In genomic region chr10:98414932-98415709, GRCh38 we compare ENCODE assay signal across 8 cellular contexts. TPM values are rescaled to one million over a fixed set of nuclear protein-coding genes. Genes with fewer than 3 reads are reported as not detected.
DNase-seq lines count a peak whose midpoint lies in the region; ATAC-seq lines count a peak whose summit lies in the region.

PYROXD2 (minus strand) TSS chr10:98415182; CDS start chr10:98415135, 47 bp downstream.

- H3K36me3 Mint-ChIP-seq in activated T-cell treated with anti-CD3 and anti-CD28 coated beads, Interleukin-2, amount 50 U/mL, for 24 hours (ENCODE audit: low read depth), result peaks cover 43% of the 10 kb centered on the region

- peak; percentile 58 for ATAC-seq in HG02610 (IDR thresholded peaks at IDR 0.05; ENCODE audit: unreplicated experiment)
- ATAC-seq in stimulated activated naive CD8-positive, alpha-beta T cell treated with anti-CD3 and anti-CD28 coated beads, Interleukin-15, amount 100 ng/mL, for 72 hours, result peak; percentile 89

- H3K9me3 Mint-ChIP-seq in activated T-cell treated with anti-CD3 and anti-CD28 coated beads, Interleukin-2, amount 50 U/mL, for 24 hours, result no peaks in the 10 kb centered on the region
- H3K9me3 Mint-ChIP-seq in stimulated activated naive CD8-positive, alpha-beta T cell treated with anti-CD3 and anti-CD28 coated beads, Interleukin-15, amount 100 ng/mL, for 72 hours, result no peaks in the 10 kb centered on the region

- H3K4me3 ChIP-seq in esophagus (ENCODE audit: low read depth in 1 of 2, low read length in 2 of 2), result peak within 1 kb of the TSS; percentile 41 to 55
- peak within 1 kb of the TSS; percentile 55 for H3K4me3 ChIP-seq in mesodermal cell (ENCODE audit: extremely low read depth, insufficient read depth, low read length, poor library complexity, severe bottlenecking)

- peak within 1 kb of the TSS; percentile 94 for H3K27ac Mint-ChIP-seq in activated T-cell treated with anti-CD3 and anti-CD28 coated beads, Interleukin-2, amount 50 U/mL, for 24 hours
- peak within 1 kb of the TSS; percentile 91 to 98 for H3K27ac Mint-ChIP-seq in stimulated activated naive CD8-positive, alpha-beta T cell treated with anti-CD3 and anti-CD28 coated beads, Interleukin-15, amount 100 ng/mL, for 72 hours

- peaks cover 7 to 15% of the 10 kb centered on the region in 2 donors for H3K4me1 ChIP-seq in esophagus (ENCODE audit: control insufficient read depth in 2 of 2, insufficient read depth in 2 of 2, low read length in 1 of 2)
- H3K4me1 ChIP-seq in mesodermal cell (ENCODE audit: control insufficient read depth, insufficient read depth, low read length, poor library complexity, severe bottlenecking), result peaks cover 15% of the 10 kb centered on the region

- no peaks in the 10 kb centered on the region for H3K27me3 Mint-ChIP-seq in activated T-cell treated with anti-CD3 and anti-CD28 coated beads, Interleukin-2, amount 50 U/mL, for 24 hours
- no peaks in the 10 kb centered on the region for H3K27me3 Mint-ChIP-seq in stimulated activated naive CD8-positive, alpha-beta T cell treated with anti-CD3 and anti-CD28 coated beads, Interleukin-15, amount 100 ng/mL, for 72 hours

- H3K9me3 ChIP-seq in esophagus (ENCODE audit: control insufficient read depth in 2 of 2, insufficient read depth in 1 of 2, low read depth in 1 of 2, low read length in 1 of 2), result no peaks in the 10 kb centered on the region
- H3K9me3 ChIP-seq in mesodermal cell (ENCODE audit: control insufficient read depth, low read length), result no peaks in the 10 kb centered on the region

- 31% methylated on average over 24 of the region's 24 CpGs for WGBS in esophagus, 2 donors
- 38 to 41% methylated on average over 9 to 22 of the region's 24 CpGs for WGBS in mesodermal cell (ENCODE audit: insufficient coverage in 2 of 2), 2 experiments

- H3K4me1 Mint-ChIP-seq in activated T-cell treated with anti-CD3 and anti-CD28 coated beads, Interleukin-2, amount 50 U/mL, for 24 hours (ENCODE audit: low read depth), result peaks cover 22% of the 10 kb centered on the region
- H3K4me1 Mint-ChIP-seq in stimulated activated naive CD8-positive, alpha-beta T cell treated with anti-CD3 and anti-CD28 coated beads, Interleukin-15, amount 100 ng/mL, for 72 hours, result peaks cover 17% of the 10 kb centered on the region

- peak within 1 kb of the TSS; percentile 74 for H3K4me3 Mint-ChIP-seq in activated T-cell treated with anti-CD3 and anti-CD28 coated beads, Interleukin-2, amount 50 U/mL, for 24 hours
- peak within 1 kb of the TSS; percentile 82 to 98 for H3K4me3 Mint-ChIP-seq in stimulated activated naive CD8-positive, alpha-beta T cell treated with anti-CD3 and anti-CD28 coated beads, Interleukin-15, amount 100 ng/mL, for 72 hours

- DNase-seq in COLO829 (ENCODE audit: low spot score) (peak; percentile 91), NCI-H460 (ENCODE audit: extremely low read depth, low read depth) (peak; percentile 85), OCI-M2 (lab: John Stamatoyannopoulos, UW; ENCODE audit: unreplicated experiment) (no peak)
- DNase-seq in activated T-cell treated with anti-CD3 and anti-CD28 coated beads, Interleukin-2, amount 50 U/mL, for 24 hours, result peak; percentile 61
- peak; percentile 50 to 58 for DNase-seq in stimulated activated naive CD8-positive, alpha-beta T cell treated with anti-CD3 and anti-CD28 coated beads, Interleukin-15, amount 100 ng/mL, for 72 hours

- H3K36me3 ChIP-seq in esophagus (ENCODE audit: control insufficient read depth in 2 of 2, insufficient read depth in 2 of 2, low read length in 1 of 2) (peaks cover 17 to 25% of the 10 kb centered on the region in 2 donors), mesodermal cell (ENCODE audit: control insufficient read depth, insufficient read depth, low read length) (peaks cover 10% of the 10 kb centered on the region)

- H3K27ac ChIP-seq in esophagus (ENCODE audit: low read depth in 2 of 2, low read length in 1 of 2) (peak within 1 kb of the TSS; percentile 57 to 67), mesodermal cell (ENCODE audit: low read depth, low read length, severe bottlenecking) (peak within 1 kb of the TSS; percentile 78)

- H3K27me3 ChIP-seq in esophagus (ENCODE audit: control insufficient read depth in 1 of 2, insufficient read depth in 2 of 2, low read length in 2 of 2), result no peaks in the 10 kb centered on the region

RNA-seq across cellular contexts. Expression of gene PYROXD2, which starts in this region (rescaled TPM):
- 4.6 and 5.0 TPM in 2 replicates for total RNA-seq in NCI-H460 (2014; rRNA removed; shearing (Covaris generic))
- 12.7 and 16.2 TPM in 2 replicates for polyA plus RNA-seq in NCI-H460 (2014; cell fraction: nucleus; rRNA removed)
- 1 to 10 TPM; 1.2 to 3.9 TPM for polyA plus RNA-seq in esophagus
- 16.0 TPM for polyA plus RNA-seq in mesodermal cell (2013, experiment 1 of 2)
- polyA plus RNA-seq in mesodermal cell (2013, experiment 2 of 2), result 9.9 TPM
